24 cellular contexts compared by ENCODE assay signal in genomic region chr6:150410906-150411305, GRCh38.
DNase-seq lines count a peak whose midpoint lies in the region; ATAC-seq and TF ChIP-seq lines count a peak whose summit lies in the region.
"Had no signal": no experiment of that assay in that cellular context is flagged by ENCODE, and none has a peak within 500 bp of the region (broad histone marks: within the 10 kb centered on the region; RNA-seq: fewer than 3 reads in every experiment).

No MANE protein-coding gene starts in this region.

- H3K27me3 ChIP-seq in adipocyte (replicated peaks; ENCODE audit: control insufficient read depth, insufficient read depth, low read length) (no peaks in the 10 kb centered on the region), tibial artery (no peaks in the 10 kb centered on the region)
- H3K27me3 ChIP-seq: BLaER1, MG63, ovary, testis had no signal

- peak; percentile 13 for DNase-seq in DMS79 (lab: John Stamatoyannopoulos, UW)
- DNase-seq in HEK293T (ENCODE audit: extremely low spot score), result no peak
- peak; percentile 29 for DNase-seq in adipocyte (ENCODE audit: low read depth)
- peak; percentile 51 for DNase-seq in kidney tubule cell (ENCODE audit: low spot score)
- no peak for DNase-seq in tibial artery
- DNase-seq in COLO668 (lab: John Stamatoyannopoulos, UW; ENCODE audit: unreplicated experiment), result no peak
- DNase-seq: ACHN; activated CD4-positive, alpha-beta T cell treated with anti-CD3 and anti-CD28 coated beads, Interleukin-2, amount 50 U/mL, for 4 hours; activated CD4-positive, CD25-positive, alpha-beta regulatory T cell; activated CD8-positive, alpha-beta memory T cell treated with anti-CD3 and anti-CD28 coated beads, Interleukin-2, amount 50 U/mL, for 4 hours; Caco-2; cerebellar nuclear complex; MG63; midbrain; natural killer cell; ovary; Right ventricle myocardium superior; stimulated activated CD4-positive, alpha-beta T cell treated with anti-CD3 and anti-CD28 coated beads, Interleukin-4, amount 100 ng/mL, for 4 hours; stimulated activated naive CD4-positive, alpha-beta T cell; T-helper 9 cell; testis had no signal

- ATAC-seq in HG03442 (IDR thresholded peaks at IDR 0.05; ENCODE audit: unreplicated experiment) (no peak), GM21576 (IDR thresholded peaks at IDR 0.05; ENCODE audit: unreplicated experiment) (no peak)
- ATAC-seq: natural killer cell had no signal

- H3K9me3 ChIP-seq in adipocyte (ENCODE audit: control insufficient read depth, low read length), result peaks cover 1% of the 10 kb centered on the region
- H3K9me3 ChIP-seq in tibial artery, result no peaks in the 10 kb centered on the region
- H3K9me3 ChIP-seq: Caco-2, MG63, ovary, testis had no signal

- POLR2A ChIA-PET in HEK293T (lab: Yijun Ruan, JAX), result no interaction called here

- H3K4me3 ChIP-seq in adipocyte (ENCODE audit: low read length), result no peak overlapping the region
- H3K4me3 ChIP-seq in tibial artery, result no peak overlapping the region
- H3K4me3 ChIP-seq: BLaER1, MG63, ovary, testis had no signal

- CTCF ChIA-PET in HEK293T (lab: Yijun Ruan, JAX), result interaction anchor here (0.6 to 3.8 kb wide), 3 partner anchors 16 to 407 kb away, joined by 3 to 17 read pairs (median 3); no protein-coding TSS in a partner anchor

- H3K36me3 ChIP-seq in adipocyte (ENCODE audit: control insufficient read depth, insufficient read depth, low read length, severe bottlenecking) (no peaks in the 10 kb centered on the region), tibial artery (no peaks in the 10 kb centered on the region)
- H3K36me3 ChIP-seq: BLaER1, MG63, ovary had no signal

- peaks cover 14% of the 10 kb centered on the region for H3K4me1 ChIP-seq in adipocyte (ENCODE audit: control insufficient read depth, insufficient read depth, low read length)
- H3K4me1 ChIP-seq in tibial artery, result peaks cover 0 to 13% (median 10%) of the 10 kb centered on the region in 4 donors
- H3K4me1 ChIP-seq: Caco-2, testis had no signal

- no peak for TF ChIP-seq CTCF in tibial artery (IDR thresholded peaks at IDR 0.05)

- no peak overlapping the region for H3K9ac ChIP-seq in adipocyte (ENCODE audit: low read length)
- H3K9ac ChIP-seq: BLaER1 had no signal

- H3K27ac ChIP-seq in tibial artery, result no peak overlapping the region
- H3K27ac ChIP-seq: BLaER1, ovary, testis had no signal

- intact Hi-C loops in tibial artery (cut with DNase I; ENCODE audit: low total_unique reads), result no loop called here

TF ChIP-seq in HEK293T, 16 proteins besides CTCF, POLR2A, EP300 and RAD21:
- TF ChIP-seq ELF4 (IDR thresholded peaks at IDR 0.05), result no peak
- TF ChIP-seq, protein P1, sequence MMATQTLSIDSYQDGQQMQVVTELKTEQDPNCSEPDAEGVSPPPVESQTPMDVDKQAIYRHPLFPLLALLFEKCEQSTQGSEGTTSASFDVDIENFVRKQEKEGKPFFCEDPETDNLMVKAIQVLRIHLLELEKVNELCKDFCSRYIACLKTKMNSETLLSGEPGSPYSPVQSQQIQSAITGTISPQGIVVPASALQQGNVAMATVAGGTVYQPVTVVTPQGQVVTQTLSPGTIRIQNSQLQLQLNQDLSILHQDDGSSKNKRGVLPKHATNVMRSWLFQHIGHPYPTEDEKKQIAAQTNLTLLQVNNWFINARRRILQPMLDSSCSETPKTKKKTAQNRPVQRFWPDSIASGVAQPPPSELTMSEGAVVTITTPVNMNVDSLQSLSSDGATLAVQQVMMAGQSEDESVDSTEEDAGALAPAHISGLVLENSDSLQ (IDR thresholded peaks at IDR 0.05), result peak; percentile 59

Comparison
In these comparisons a context has a peak if more than half of its experiments do, and no peak if none do; other contexts are left out.
1. DNase-seq: peak in DMS79 (single experiment), adipocyte (single experiment) and kidney tubule cell (single experiment); none in HEK293T (single experiment), tibial artery (0 of 2) and COLO668 (single experiment).